29 cellular contexts compared by ENCODE assay signal in genomic region chr6:105211831-105212230, GRCh38. TPM values are rescaled to one million over a fixed set of nuclear protein-coding genes. Genes with fewer than 3 reads are reported as not detected.
DNase-seq lines count a peak whose midpoint lies in the region; ATAC-seq and TF ChIP-seq lines count a peak whose summit lies in the region.
"Had no signal": no experiment of that assay in that cellular context is flagged by ENCODE, and none has a peak within 500 bp of the region (broad histone marks: within the 10 kb centered on the region; RNA-seq: fewer than 3 reads in every experiment).

No MANE protein-coding gene starts in this region.

- H3K27ac Mint-ChIP-seq in GM23338 (no peak overlapping the region), CD14-positive monocyte (no peak overlapping the region)
- H3K27ac Mint-ChIP-seq: CD4-positive, alpha-beta memory T cell; IgD-negative memory B cell; stimulated activated memory B cell treated with anti-CD40 and anti-IgM and Interleukin-4, amounts not matched to agents 10 μg/mL and 1 μg/mL and 100 μg/mL, for 72 hours had no signal

- H3K27ac ChIP-seq in GM23338 (ENCODE audit: low read depth) (no peak overlapping the region), RWPE1 (no peak overlapping the region)
- H3K27ac ChIP-seq: psoas muscle, skin epidermis, uterus had no signal

- no peaks in the 10 kb centered on the region for H3K36me3 ChIP-seq in GM23338 (ENCODE audit: insufficient read depth)
- H3K36me3 ChIP-seq: MG63, uterus had no signal

- H3K4me2 ChIP-seq in GM23338 = no peak overlapping the region

- DNase-seq in AG08396 (ENCODE audit: low spot score) = peak; percentile 18
- no peak for DNase-seq in GM23338 (ENCODE audit: low spot score)
- DNase-seq in RWPE1 (ENCODE audit: low spot score) = peak; percentile 49
- DNase-seq in fibroblast of mammary gland (ENCODE audit: low read depth) = peak; percentile 57
- no peak for DNase-seq in GM13976 (ENCODE audit: low spot score)
- no peak for DNase-seq in CD14-positive monocyte (ENCODE audit: low spot score)
- DNase-seq in SW480 (ENCODE audit: low spot score) = no peak
- DNase-seq: activated naive CD4-positive, alpha-beta T cell treated with Interleukin-2 at 50 U/mL for 16 hours; activated T-cell treated with anti-CD3 and anti-CD28 coated beads, Interleukin-2, amount 50 U/mL, for 4 hours; anterior cingulate cortex; caudate nucleus; CD4-positive, alpha-beta memory T cell; dermis blood vessel endothelial cell; DMS153; GF-D8; hypothalamus; MG63; NCI-H1436; NCI-H510A treated with DMSO at 0.1 percent for 48 hours; psoas muscle; stimulated activated CD4-positive, alpha-beta T cell treated with anti-CD3 and anti-CD28 coated beads, Interleukin-1b, Interleukin-23, amount 100 ng/mL, for 48 hours; uterus had no signal

- no peaks in the 10 kb centered on the region for H3K27me3 ChIP-seq in GM23338 (ENCODE audit: insufficient read depth)
- H3K27me3 ChIP-seq: MG63, uterus had no signal

- TF ChIP-seq CTCF in GM23338 (conservative IDR thresholded peaks at IDR 0.05; ENCODE audit: low read depth in 2 of 2) (no peak), RWPE1 (conservative IDR thresholded peaks at IDR 0.05; ENCODE audit: low read depth) (no peak), fibroblast of mammary gland (conservative IDR thresholded peaks at IDR 0.05; ENCODE audit: control insufficient read depth, insufficient read depth, low read depth, low read length) (no peak), GM13976 (IDR thresholded peaks at IDR 0.05; ENCODE audit: borderline replicate concordance, control extremely low read depth, extremely low read depth, insufficient read depth, missing control alignments) (no peak), CD14-positive monocyte (IDR thresholded peaks at IDR 0.05) (no peak)

- POLR2A ChIA-PET in RWPE1 (lab: Yijun Ruan, JAX; ENCODE audit: low non-redundant PET) = no interaction called here

- no peaks in the 10 kb centered on the region for H4K20me1 ChIP-seq in GM23338 (replicated peaks; ENCODE audit: insufficient read depth)

- H3K9me2 ChIP-seq in GM23338 (ENCODE audit: insufficient read depth) = no peaks in the 10 kb centered on the region

- H3K36me3 Mint-ChIP-seq in GM23338 (ENCODE audit: low read depth) (no peaks in the 10 kb centered on the region), CD14-positive monocyte (no peaks in the 10 kb centered on the region)
- H3K36me3 Mint-ChIP-seq: CD4-positive, alpha-beta memory T cell; stimulated activated memory B cell treated with anti-CD40 and anti-IgM and Interleukin-4, amounts not matched to agents 10 μg/mL and 1 μg/mL and 100 μg/mL, for 72 hours had no signal

- no peaks in the 10 kb centered on the region for H3K9me3 Mint-ChIP-seq in GM23338
- H3K9me3 Mint-ChIP-seq in CD14-positive monocyte = peaks cover 0 to 3% (median 0%) of the 10 kb centered on the region in 7 donors
- H3K9me3 Mint-ChIP-seq: activated T-cell treated with anti-CD3 and anti-CD28 coated beads, Interleukin-2, amount 50 U/mL, for 4 hours; CD4-positive, alpha-beta memory T cell; stimulated activated memory B cell treated with anti-CD40 and anti-IgM and Interleukin-4, amounts not matched to agents 10 μg/mL and 1 μg/mL and 100 μg/mL, for 72 hours had no signal

- H3F3A ChIP-seq in GM23338 (replicated peaks; ENCODE audit: low read depth) = no peaks in the 10 kb centered on the region

- 0 out of 3 replicates have a peak, but pooled peaks cover 3% of the 10 kb centered on the region for H3K4me1 Mint-ChIP-seq in GM23338
- H3K4me1 Mint-ChIP-seq in CD14-positive monocyte = peaks cover 2% of the 10 kb centered on the region

- CTCF ChIA-PET in RWPE1 (lab: Yijun Ruan, JAX) = interaction anchor here (0.7 kb wide), 1 partner anchor 421 kb away, joined by 3 read pairs; no protein-coding TSS in a partner anchor

- intact Hi-C loops in CD14-positive monocyte (cut with micrococcal nuclease) = no loop called here

- in situ Hi-C loops in GM13976 (cut with MboI; ENCODE audit: low sequenced_read_pairs, unreplicated experiment) = no loop called here

- H2AFZ ChIP-seq in GM23338 = peak overlapping the region; percentile 39; the same call in 1 of the 2 replicates

- no peak for ATAC-seq in GM23338
- no peak for ATAC-seq in HG02642 (IDR thresholded peaks at IDR 0.05; ENCODE audit: poor library complexity, unreplicated experiment)
- ATAC-seq: activated T-cell treated with anti-CD3 and anti-CD28 coated beads, Interleukin-2, amount 50 U/mL, for 4 hours; psoas muscle; Right ventricle myocardium inferior had no signal

- H3K27me3 Mint-ChIP-seq in GM23338 (ENCODE audit: insufficient read depth, low read depth, poor library complexity) = no peaks in the 10 kb centered on the region
- peaks cover 0 to 6% (median 4%) of the 10 kb centered on the region in 3 donors for H3K27me3 Mint-ChIP-seq in CD14-positive monocyte (ENCODE audit: low read depth in 3 of 3)
- H3K27me3 Mint-ChIP-seq: IgD-negative memory B cell; stimulated activated memory B cell treated with anti-CD40 and anti-IgM and Interleukin-4, amounts not matched to agents 10 μg/mL and 1 μg/mL and 100 μg/mL, for 72 hours had no signal

- H3K4me3 Mint-ChIP-seq in GM23338 (no peak overlapping the region), CD14-positive monocyte (no peak overlapping the region)
- H3K4me3 Mint-ChIP-seq: activated T-cell treated with anti-CD3 and anti-CD28 coated beads, Interleukin-2, amount 50 U/mL, for 4 hours; CD4-positive, alpha-beta memory T cell; stimulated activated memory B cell treated with anti-CD40 and anti-IgM and Interleukin-4, amounts not matched to agents 10 μg/mL and 1 μg/mL and 100 μg/mL, for 72 hours had no signal

- 0 out of 2 replicates have a peak, but pooled peaks cover 3% of the 10 kb centered on the region for H3K4me1 ChIP-seq in GM23338 (ENCODE audit: insufficient read depth)
- H3K4me1 ChIP-seq: uterus had no signal

- H3K79me2 ChIP-seq in GM23338 (replicated peaks; ENCODE audit: insufficient read depth) = no peaks in the 10 kb centered on the region

- H3K4me3 ChIP-seq in GM23338 (no peak overlapping the region), fibroblast of mammary gland (ENCODE audit: control insufficient read depth, low read depth, low read length) (no peak overlapping the region)
- H3K4me3 ChIP-seq: MG63, psoas muscle, skin epidermis, uterus had no signal

TF ChIP-seq in GM23338, 12 proteins besides CTCF, POLR2A, EP300 and RAD21 (continues in another document):
- TF ChIP-seq ZNF114 (CRISPR knock-in tag; IDR thresholded peaks at IDR 0.05) (no peak), EZH2phosphoT487 (IDR thresholded peaks at IDR 0.05; ENCODE audit: unreplicated experiment) (no peak), STAT1 (IDR thresholded peaks at IDR 0.05; ENCODE audit: unreplicated experiment) (no peak), REST (IDR thresholded peaks at IDR 0.05; ENCODE audit: unreplicated experiment) (no peak)

RNA-seq across cellular contexts. Expression of gene POPDC3, which starts 32.0 kb away (rescaled TPM):
- 5.1 TPM in 2 replicates for total RNA-seq in GM23338 (2014; rRNA removed; shearing (Covaris generic))
- polyA plus RNA-seq in GM23338 (2016; fragmentation: Nextera tagmentation; extraction: Ambion mirVana) (5.7 and 6.9 TPM in 2 replicates), CD14-positive monocyte (not detected)
- total RNA-seq: activated CD8-positive, alpha-beta memory T cell treated with anti-CD3 and anti-CD28 coated beads for 36 hours; activated T-cell treated with anti-CD3 and anti-CD28 coated beads, Interleukin-2, amount 50 U/mL, for 4 hours; CD4-positive, alpha-beta memory T cell; liver had no signal
- polyA plus RNA-seq: CD4-positive, alpha-beta memory T cell; IgD-negative memory B cell; liver had no signal

Comparison
In these comparisons a context has a peak if more than half of its experiments do, and no peak if none do; other contexts are left out.
1. DNase-seq: peak in AG08396 (single experiment), RWPE1 (single experiment) and fibroblast of mammary gland (single experiment); none in GM23338 (single experiment), GM13976 (single experiment), CD14-positive monocyte (single experiment) and SW480 (single experiment).